ENCODE assay signal across 8 cellular contexts in the genomic region with DNA sequence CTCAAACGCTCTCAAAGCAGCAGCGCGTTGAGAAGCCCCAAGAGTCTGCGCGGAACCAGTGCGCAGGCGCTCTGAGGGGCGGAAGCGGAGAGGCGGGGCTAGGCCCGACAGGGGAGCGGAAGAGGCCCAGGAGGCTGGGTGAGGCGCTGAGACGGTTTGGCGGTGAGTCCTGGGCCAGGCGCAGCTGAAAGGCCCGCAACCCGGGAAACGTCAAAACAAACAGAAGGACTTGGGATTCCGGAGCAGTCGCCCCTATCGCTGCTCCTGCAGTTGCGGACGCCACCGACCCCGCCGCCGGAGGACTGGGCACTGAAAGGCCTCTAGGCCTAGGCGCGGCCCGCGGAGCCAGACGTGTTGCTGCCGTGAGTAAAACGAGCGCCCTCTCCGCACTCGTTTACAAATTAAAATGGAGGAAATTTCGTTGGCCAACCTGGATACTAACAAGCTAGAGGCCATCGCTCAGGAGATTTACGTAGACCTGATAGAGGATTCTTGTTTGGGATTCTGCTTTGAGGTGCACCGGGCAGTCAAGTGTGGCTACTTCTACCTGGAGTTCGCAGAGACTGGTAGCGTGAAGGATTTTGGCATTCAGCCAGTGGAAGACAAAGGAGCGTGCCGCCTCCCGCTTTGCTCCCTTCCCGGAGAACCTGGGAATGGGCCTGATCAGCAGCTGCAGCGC. TPM values are rescaled to one million over a fixed set of nuclear protein-coding genes. Genes with fewer than 3 reads are reported as not detected.
DNase-seq lines count a peak whose midpoint lies in the region; ATAC-seq and TF ChIP-seq lines count a peak whose summit lies in the region.

A gene with protein sequence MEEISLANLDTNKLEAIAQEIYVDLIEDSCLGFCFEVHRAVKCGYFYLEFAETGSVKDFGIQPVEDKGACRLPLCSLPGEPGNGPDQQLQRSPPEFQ (plus strand): TSS at position 129 of the 679 bp plus-strand sequence. CDS start 278 bp downstream, at position 407.

- no peak within 1 kb of the TSS for H2BK15ac ChIP-seq in mesenchymal stem cell (ENCODE audit: low read depth, poor library complexity, severe bottlenecking)

- H3K4me1 Mint-ChIP-seq in effector memory CD8-positive, alpha-beta T cell (ENCODE audit: low read depth in 2 of 2) = peaks cover 41 to 56% of the 10 kb centered on the region in 2 donors

- H3K9me3 Mint-ChIP-seq in effector memory CD8-positive, alpha-beta T cell = no peaks in the 10 kb centered on the region

- H3K4me2 ChIP-seq in mesenchymal stem cell (ENCODE audit: low read length, poor library complexity, severe bottlenecking) = peak within 1 kb of the TSS; percentile 81

- no peaks in the 10 kb centered on the region for H3K9me3 ChIP-seq in mesenchymal stem cell (ENCODE audit: control insufficient read depth, low read length)

- H3K14ac ChIP-seq in mesenchymal stem cell (ENCODE audit: low read length in 2 of 2) = no peak within 1 kb of the TSS

- no peaks in the 10 kb centered on the region for H3K27me3 Mint-ChIP-seq in effector memory CD8-positive, alpha-beta T cell

- peak within 1 kb of the TSS; percentile 76 for H2AFZ ChIP-seq in mesenchymal stem cell (ENCODE audit: low read depth, low read length)

- peak within 1 kb of the TSS; percentile 96 to 99 for H3K4me3 Mint-ChIP-seq in effector memory CD8-positive, alpha-beta T cell

- peaks cover 10 to 35% of the 10 kb centered on the region in 2 experiments for H3K36me3 ChIP-seq in mesenchymal stem cell (ENCODE audit: control insufficient read depth in 1 of 2, insufficient read depth in 2 of 2, low read depth in 1 of 2, low read length in 2 of 2)

- peak within 1 kb of the TSS; percentile 70 for H4K91ac ChIP-seq in mesenchymal stem cell (ENCODE audit: low read length)

- H2BK120ac ChIP-seq in mesenchymal stem cell (ENCODE audit: low read depth, low read length) = no peak within 1 kb of the TSS

- peak within 1 kb of the TSS; percentile 77 to 90 for H3K4me3 ChIP-seq in mesenchymal stem cell (ENCODE audit: insufficient read depth in 1 of 2, low read depth in 1 of 2, low read length in 2 of 2)

- no peak within 1 kb of the TSS for H3K23ac ChIP-seq in mesenchymal stem cell (ENCODE audit: low read length in 2 of 2)

- peak within 1 kb of the TSS; percentile 99 to 100 for H3K27ac Mint-ChIP-seq in effector memory CD8-positive, alpha-beta T cell

- H3K27ac ChIP-seq in mesenchymal stem cell (ENCODE audit: low read length, poor library complexity, severe bottlenecking) = peak within 1 kb of the TSS; percentile 79

- peaks cover 49% of the 10 kb centered on the region for H3K36me3 Mint-ChIP-seq in effector memory CD8-positive, alpha-beta T cell (ENCODE audit: insufficient read depth)

- peak within 1 kb of the TSS; percentile 40 to 95 for H3K18ac ChIP-seq in mesenchymal stem cell (ENCODE audit: low read depth in 1 of 2, low read length in 2 of 2)

- TF ChIP-seq CTCF in GM20000 (IDR thresholded peaks at IDR 0.05; ENCODE audit: extremely low read depth, missing control alignments) = no peak

- H4K8ac ChIP-seq in mesenchymal stem cell (ENCODE audit: low read length) = peak within 1 kb of the TSS; percentile 99

- peak within 1 kb of the TSS; percentile 84 for H2BK5ac ChIP-seq in mesenchymal stem cell (ENCODE audit: low read depth, low read length, poor library complexity, severe bottlenecking)

- peak within 1 kb of the TSS; percentile 98 for H3K9ac ChIP-seq in mesenchymal stem cell (ENCODE audit: low read length)

- H3K4me1 ChIP-seq in mesenchymal stem cell (ENCODE audit: control insufficient read depth, insufficient read depth, low read depth, low read length) = peaks cover 9% of the 10 kb centered on the region

- peak; percentile 91 for ATAC-seq in effector memory CD8-positive, alpha-beta T cell (replicated peaks)

- H2AK5ac ChIP-seq in mesenchymal stem cell (ENCODE audit: low read length, severe bottlenecking) = peak within 1 kb of the TSS; percentile 64

- H2BK12ac ChIP-seq in mesenchymal stem cell (ENCODE audit: low read length in 2 of 2) = no peak within 1 kb of the TSS

- H3K4ac ChIP-seq in mesenchymal stem cell (ENCODE audit: low read depth in 1 of 2, low read length in 2 of 2) = peak within 1 kb of the TSS; percentile 76 to 78

- under 1% methylated on average over 49 of the region's 49 CpGs for WGBS in mesenchymal stem cell

- DNase-seq in COLO668 (lab: John Stamatoyannopoulos, UW; ENCODE audit: unreplicated experiment) = peak; percentile 97
- peak; percentile 89 for DNase-seq in GM20000 (ENCODE audit: low spot score)
- peak; percentile 97 for DNase-seq in HT-29 (ENCODE audit: low spot score)
- peak; percentile 81 to 95 for DNase-seq in NOMO-1 (lab: John Stamatoyannopoulos, UW; ENCODE audit: unreplicated experiment in 2 of 2)
- peak; percentile 88 to 90 for DNase-seq in activated CD8-positive, alpha-beta memory T cell treated with anti-CD3 and anti-CD28 coated beads for 4 hours (ENCODE audit: low read depth in 2 of 2)
- peak; percentile 96 to 98 (median 98) for DNase-seq in effector memory CD8-positive, alpha-beta T cell
- DNase-seq in mesenchymal stem cell = peak; percentile 97
- peak; percentile 91 for DNase-seq in stimulated activated CD8-positive, alpha-beta memory T cell treated with anti-CD3 and anti-CD28 coated beads, Interleukin-12 subunit alpha, Interleukin-12 subunit beta, amount 100 ng/mL, for 4 hours (ENCODE audit: low read depth)

- no peaks in the 10 kb centered on the region for H3K27me3 ChIP-seq in mesenchymal stem cell (ENCODE audit: control insufficient read depth in 1 of 2, insufficient read depth in 1 of 2, low read length in 2 of 2)

- no peaks in the 10 kb centered on the region for H3K79me1 ChIP-seq in mesenchymal stem cell (replicated peaks; ENCODE audit: low read length, poor library complexity, severe bottlenecking)

RNA-seq across cellular contexts. Expression of the gene that starts here (rescaled TPM):
- total RNA-seq in HT-29 (2014; rRNA removed; shearing (Covaris generic)) = 16.4 and 19.0 TPM in 2 replicates
- 18.5 TPM for polyA plus RNA-seq in mesenchymal stem cell (2013, experiment 1 of 2)
- polyA plus RNA-seq in mesenchymal stem cell (2013, experiment 2 of 2) = 18.2 TPM

Comparison
In these comparisons a context has a peak if more than half of its experiments do, and no peak if none do; other contexts are left out.
1. Peak in every context shown above with its lines: DNase-seq, ATAC-seq, H3K4me3 ChIP-seq and H3K27ac ChIP-seq.